In genomic region chr1:112395832-112396667, GRCh38 we compare ENCODE assay signal across 8 cellular contexts. TPM values are rescaled to one million over a fixed set of nuclear protein-coding genes. Genes with fewer than 3 reads are reported as not detected.
DNase-seq lines count a peak whose midpoint lies in the region; ATAC-seq and TF ChIP-seq lines count a peak whose summit lies in the region.

Gene CTTNBP2NL (plus strand): TSS chr1:112396214. CDS start chr1:112416166, 19,952 bp downstream.

- H3K36me3 ChIP-seq in breast epithelium: no peaks in the 10 kb centered on the region
- H3K36me3 ChIP-seq in iPS-20b (ENCODE audit: insufficient read depth, low read depth, low read length): no peaks in the 10 kb centered on the region

- H3K27me3 ChIP-seq in breast epithelium (no peaks in the 10 kb centered on the region), iPS-20b (ENCODE audit: insufficient read depth, low read length) (no peaks in the 10 kb centered on the region)

- H3K9me3 ChIP-seq in breast epithelium (no peaks in the 10 kb centered on the region), iPS-20b (ENCODE audit: insufficient read depth, low read depth, low read length) (no peaks in the 10 kb centered on the region)

- TF ChIP-seq CTCF in VCaP (conservative IDR thresholded peaks at IDR 0.05) (no peak), breast epithelium (IDR thresholded peaks at IDR 0.05) (no peak)

- peak; percentile 55 for TF ChIP-seq POLR2A in breast epithelium (IDR thresholded peaks at IDR 0.05)

- H3K27ac ChIP-seq in VCaP (peak within 1 kb of the TSS; percentile 87), breast epithelium (peak within 1 kb of the TSS; percentile 96 to 98), iPS-20b (ENCODE audit: low read length) (peak within 1 kb of the TSS; percentile 94), skin epidermis (peak within 1 kb of the TSS; percentile 63 to 98 (median 93))

- H3K4me1 ChIP-seq in breast epithelium (peaks cover 4 to 24% of the 10 kb centered on the region in 2 donors), iPS-20b (ENCODE audit: insufficient read depth, low read length) (peaks cover 23% of the 10 kb centered on the region)

- ATAC-seq in HG03064 (IDR thresholded peaks at IDR 0.05; ENCODE audit: low read depth, unreplicated experiment): peak; percentile 82

- H3K9ac ChIP-seq in iPS-20b (ENCODE audit: low read depth, low read length): peak within 1 kb of the TSS; percentile 91

- DNase-seq in SIG-M5 treated with dmso at 0.1 percent for 504 hours (lab: John Stamatoyannopoulos, UW; ENCODE audit: unreplicated experiment): peak; percentile 74
- no peak for DNase-seq in SIG-M5 (lab: John Stamatoyannopoulos, UW)
- peak; percentile 92 for DNase-seq in NCI-H2107 treated with DMSO at 0.1 percent for 48 hours (lab: John Stamatoyannopoulos, UW; ENCODE audit: unreplicated experiment)
- peak; percentile 96 to 98 for DNase-seq in breast epithelium (ENCODE audit: low spot score in 2 of 2)

- intact Hi-C loops in breast epithelium (cut with DNase I; ENCODE audit: low total_unique reads): loop anchor here (10.0 kb wide), 1 partner anchor 69 kb away; no protein-coding TSS in a partner anchor

- H3K4me3 ChIP-seq in breast epithelium (peak within 1 kb of the TSS; percentile 81 to 97 (median 97)), iPS-20b (ENCODE audit: low read length) (peak within 1 kb of the TSS; percentile 95), skin epidermis (peak within 1 kb of the TSS; percentile 75 to 97 (median 95))

RNA-seq across cellular contexts. Expression of gene CTTNBP2NL, which starts in this region (rescaled TPM):
- 10 to 100 TPM; 24.1 to 30.4 (median 25.9) TPM for total RNA-seq in breast epithelium
